In the genomic region with DNA sequence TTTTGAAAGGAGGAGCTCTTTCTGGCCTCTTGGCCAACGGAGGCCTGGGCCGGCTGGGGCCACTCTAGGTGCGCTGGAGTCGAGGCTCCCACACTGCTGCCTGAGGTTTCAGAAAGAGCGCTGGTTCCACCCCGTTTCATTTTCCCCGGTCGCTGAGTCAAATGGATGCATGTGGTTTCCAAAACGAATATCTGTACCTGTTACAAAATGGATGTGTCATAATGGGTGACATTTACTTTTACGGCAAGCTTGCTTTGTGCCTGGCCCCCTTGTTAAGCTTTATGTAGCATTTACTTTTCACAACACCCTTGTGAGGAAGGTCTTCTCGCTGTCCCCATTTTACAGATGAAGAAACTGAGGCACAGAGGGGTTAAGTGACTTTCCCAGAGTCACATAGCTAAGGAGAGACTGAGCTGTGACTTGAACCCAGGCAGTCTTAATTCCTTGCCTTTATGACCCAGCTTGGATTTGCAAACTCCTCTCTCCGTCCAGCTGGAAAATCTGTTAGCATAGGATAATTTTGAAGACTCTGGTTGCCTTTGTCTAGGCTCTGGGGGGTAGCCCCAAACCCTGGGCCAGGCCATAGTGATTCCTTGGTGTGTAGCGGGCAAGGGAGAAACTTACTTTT, we compare ENCODE assay signal across 8 cellular contexts. TPM values are rescaled to one million over a fixed set of nuclear protein-coding genes. Genes with fewer than 3 reads are reported as not detected.
DNase-seq lines count a peak whose midpoint lies in the region; ATAC-seq, FAIRE-seq and TF ChIP-seq lines count a peak whose summit lies in the region.

No MANE protein-coding gene starts in this region.

- no TSS peak for BruUV-seq in OCI-LY7 (replicated peaks; lab: Mats Ljungman, UMichigan)
- TSS peak; percentile 49 for BruUV-seq in GM12878 (replicated peaks; lab: Mats Ljungman, UMichigan)

- H3K9ac ChIP-seq in GM12878 (ENCODE audit: control insufficient read depth, insufficient read depth, low read length): peak overlapping the region; percentile 67

- peak; percentile 77 for DNase-seq in GM13976 (ENCODE audit: low spot score)
- no peak for DNase-seq in OCI-LY7 (ENCODE audit: low spot score)
- DNase-seq in GM12878 (ENCODE audit: low read depth, low spot score): peak; percentile 87
- DNase-seq in stimulated activated CD8-positive, alpha-beta memory T cell treated with anti-CD3 and anti-CD28 coated beads, Interleukin-15, amount 100 ng/mL, for 48 hours (ENCODE audit: low read depth in 2 of 2): peak; percentile 77 to 78
- no peak for DNase-seq in adrenal gland
- DNase-seq in head of caudate nucleus: no peak
- no peak for DNase-seq in NCI-H524 (lab: John Stamatoyannopoulos, UW)

- SMC1A ChIA-PET in GM12878 (lab: Charles Lee; ENCODE audit: uncharacterized antibody, unreplicated experiment): interaction anchor here (0.8 to 13.6 kb wide), 18 partner anchors 6 to 248 kb away, joined by 3 to 228 read pairs (median 4); a partner anchor contains a TSS

- WGBS in GM12878 (ENCODE audit: insufficient coverage, insufficient replicate concordance, low lambda C conversion rate, missing lambda C conversion rate): 11% methylated on average over 13 of the region's 13 CpGs
- 55 to 72% (median 67%) methylated on average over 13 of the region's 13 CpGs for WGBS in adrenal gland, 4 donors

- H3K9me2 ChIP-seq in OCI-LY7 (ENCODE audit: insufficient read depth, low read length): no peaks in the 10 kb centered on the region

- in situ Hi-C loops in GM13976 (cut with MboI; ENCODE audit: low sequenced_read_pairs, unreplicated experiment) (loop anchor here (10.0 to 25.0 kb wide), 4 partner anchors 48 to 595 kb away; a partner anchor contains a TSS), GM12878 (cut with MboI) (loop anchor here (10.0 to 25.0 kb wide), 2 partner anchors 588 to 1270 kb away; a partner anchor contains a TSS)

- H3K27me3 ChIP-seq in GM12878 (replicated peaks in 1 of 2; ENCODE audit: control insufficient read depth in 2 of 2, insufficient read depth in 2 of 2, low read length in 1 of 2): no peaks in the 10 kb centered on the region
- H3K27me3 ChIP-seq in adrenal gland: no peaks in the 10 kb centered on the region

- no peak overlapping the region for H3K4me3 ChIP-seq in OCI-LY7 (ENCODE audit: low read depth, low read length, poor library complexity, severe bottlenecking)
- H3K4me3 ChIP-seq in GM12878: peak overlapping the region; percentile 54
- no peak overlapping the region for H3K4me3 ChIP-seq in adrenal gland

- H3K9me3 ChIP-seq in OCI-LY7 (ENCODE audit: low read length): no peaks in the 10 kb centered on the region
- H3K9me3 ChIP-seq in GM12878 (replicated peaks; ENCODE audit: control insufficient read depth, insufficient read depth, low read length): no peaks in the 10 kb centered on the region
- H3K9me3 ChIP-seq in adrenal gland (replicated peaks in 1 of 3): no peaks in the 10 kb centered on the region

- intact Hi-C loops in OCI-LY7 (cut with micrococcal nuclease; ENCODE audit: unreplicated experiment) (no loop called here), GM12878 (cut with micrococcal nuclease; ENCODE audit: unreplicated experiment) (loop anchor here (1.0 kb wide), 1 partner anchor 77 kb away; no protein-coding TSS in a partner anchor), adrenal gland (cut with DNase I) (no loop called here), head of caudate nucleus (cut with DNase I) (no loop called here)

- H4K20me1 ChIP-seq in OCI-LY7 (ENCODE audit: insufficient read depth, low read length) (no peaks in the 10 kb centered on the region), GM12878 (ENCODE audit: control insufficient read depth, insufficient read depth) (no peaks in the 10 kb centered on the region)

- RAD21 ChIA-PET in GM12878 (lab: Charles Lee; ENCODE audit: unreplicated experiment): interaction anchor here (0.7 to 12.5 kb wide), 21 partner anchors 8 to 248 kb away, joined by 3 to 229 read pairs (median 5); a partner anchor contains a TSS

- no peak; the same call in 1 of the 2 replicates for TF ChIP-seq RAD21 in GM12878 (IDR thresholded peaks at IDR 0.05; ENCODE audit: insufficient read depth, low read depth, low read length)

- H2AFZ ChIP-seq in OCI-LY7 (ENCODE audit: low read length): peak overlapping the region; percentile 27; the same call in 1 of the 2 replicates
- no peak overlapping the region; the same call in none of the 2 replicates for H2AFZ ChIP-seq in GM12878 (ENCODE audit: control insufficient read depth, low read depth, low read length)

- H3K4me1 ChIP-seq in OCI-LY7 (ENCODE audit: insufficient read depth, low read length, poor library complexity, severe bottlenecking): peaks cover 15% of the 10 kb centered on the region
- peaks cover 67% of the 10 kb centered on the region for H3K4me1 ChIP-seq in GM12878 (ENCODE audit: control insufficient read depth, insufficient read depth, low read length)
- H3K4me1 ChIP-seq in adrenal gland (replicated peaks in 1 of 2): peaks cover 7 to 33% of the 10 kb centered on the region in 2 donors

- no peak for TF ChIP-seq CTCF in GM13976 (IDR thresholded peaks at IDR 0.05; ENCODE audit: borderline replicate concordance, control extremely low read depth, extremely low read depth, insufficient read depth, missing control alignments)
- TF ChIP-seq CTCF in OCI-LY7 (conservative IDR thresholded peaks at IDR 0.05; ENCODE audit: low read length): no peak
- 0 out of 6 replicates have a peak, but pooled peaks of 1 of the 3 experiments have one; percentile 4 for TF ChIP-seq CTCF in GM12878 (IDR thresholded peaks at IDR 0.05 in 2 of 3, conservative IDR thresholded peaks at IDR 0.05 in 1 of 3; ENCODE audit: control insufficient read depth in 2 of 3, extremely low read depth in 1 of 3, insufficient read depth in 1 of 3, low read depth in 3 of 3, low read length in 3 of 3)
- no peak for TF ChIP-seq CTCF in adrenal gland (IDR thresholded peaks at IDR 0.05)

- H3K36me3 ChIP-seq in OCI-LY7 (ENCODE audit: insufficient read depth, low read length) (no peaks in the 10 kb centered on the region), GM12878 (ENCODE audit: control insufficient read depth in 2 of 2, insufficient read depth in 2 of 2, low read length in 1 of 2) (no peaks in the 10 kb centered on the region), adrenal gland (replicated peaks in 1 of 2) (no peaks in the 10 kb centered on the region)

- FAIRE-seq in GM12878 (lab: Jason Lieb, UNC): peak; percentile 87

- H3K79me2 ChIP-seq in OCI-LY7 (ENCODE audit: insufficient read depth, low read depth, low read length): no peaks in the 10 kb centered on the region
- H3K79me2 ChIP-seq in GM12878 (ENCODE audit: control insufficient read depth, insufficient read depth, low read length): peaks cover 86% of the 10 kb centered on the region

- CTCF ChIA-PET in OCI-LY7 (lab: Charles Lee; ENCODE audit: unreplicated experiment) (interaction anchor here (0.7 kb wide), 1 partner anchor 588 kb away, joined by 3 read pairs; no protein-coding TSS in a partner anchor), GM12878 (lab: Yijun Ruan, JAX) (interaction anchor here (0.8 to 5.3 kb wide), 14 partner anchors 8 to 134 kb away, joined by 3 to 44 read pairs (median 6); no protein-coding TSS in a partner anchor)

- ATAC-seq in GM21825 (IDR thresholded peaks at IDR 0.05; ENCODE audit: unreplicated experiment) (peak; percentile 63), GM12878 (peak; percentile 79)

- TF ChIP-seq POLR2A in GM12878 (IDR thresholded peaks at IDR 0.05; ENCODE audit: low read depth, low read length) (peak; percentile 47; the same call in 1 of the 2 replicates), adrenal gland (IDR thresholded peaks at IDR 0.05) (no peak)

- POLR2A ChIA-PET in OCI-LY7 (lab: Charles Lee): interaction anchor here (0.6 kb wide), 1 partner anchor 9 kb away, joined by 5 read pairs; no protein-coding TSS in a partner anchor
- POLR2A ChIA-PET in GM12878 (lab: Charles Lee): interaction anchor here (0.7 to 13.1 kb wide), 8 partner anchors 4 to 190 kb away, joined by 3 to 143 read pairs (median 5); a partner anchor contains a TSS

- no peak overlapping the region for H3K27ac ChIP-seq in OCI-LY7 (ENCODE audit: low read depth, low read length, poor library complexity, severe bottlenecking)
- H3K27ac ChIP-seq in GM12878 (ENCODE audit: control insufficient read depth, insufficient read depth): peak overlapping the region; percentile 92
- peak overlapping the region in 1 of 5 donors; percentile 70 for H3K27ac ChIP-seq in adrenal gland

- peak overlapping the region; percentile 12; the same call in 1 of the 2 replicates for H3K4me2 ChIP-seq in OCI-LY7 (ENCODE audit: low read length)
- peak overlapping the region; percentile 81 for H3K4me2 ChIP-seq in GM12878 (ENCODE audit: control insufficient read depth, insufficient read depth)

- TF ChIP-seq EP300 in GM12878 (IDR thresholded peaks at IDR 0.05; ENCODE audit: borderline replicate concordance in 1 of 2, control insufficient read depth in 1 of 2, low read depth in 2 of 2, low read length in 2 of 2): peak; percentile 26 to 90; a peak in 3 of 4 replicates

TF ChIP-seq in GM12878, 131 proteins besides CTCF, POLR2A, EP300 and RAD21 (continues in another document):
- TF ChIP-seq SMARCA5 (IDR thresholded peaks at IDR 0.05) (peak; percentile 89), ZNF207 (IDR thresholded peaks at IDR 0.05; ENCODE audit: borderline replicate concordance) (0 out of 2 replicates have a peak, but pooled peaks have one; percentile 15)

RNA-seq across cellular contexts. Expression of a gene that starts 10.6 kb away (rescaled TPM):
- 2.0 and 2.2 TPM in 2 replicates for total RNA-seq in OCI-LY7 (2014; rRNA removed; shearing (Covaris generic))
- total RNA-seq in OCI-LY7 (2022) (4.1 and 4.8 TPM in 2 replicates), GM12878 (2014; rRNA removed) (21.4 and 26.1 TPM in 2 replicates), GM12878 (2014; rRNA removed; fragmentation: Illumina TruSeq; extraction: Trizol) (19.7 and 20.1 TPM in 2 replicates), GM12878 (2021) (60.7 and 64.9 TPM in 2 replicates), adrenal gland (10 to 100 TPM; 16.0 to 50.4 (median 38.5) TPM)
- total RNA-seq in GM12878 (2013; cell fraction: nucleolus; rRNA removed): 502 and 598 TPM in 2 replicates
- polyA plus RNA-seq in GM12878 (2011; ENCODE audit: low read depth): 9.6 TPM
- polyA plus RNA-seq in GM12878 (2011; rRNA removed) (48.2 and 66.6 TPM in 2 replicates), GM12878 (2014; fragmentation: Illumina TruSeq; extraction: Trizol) (29.2 and 44.1 TPM in 2 replicates), GM12878 (2014; fragmentation: Nextera tagmentation; extraction: Ambion mirVana) (1 to 10 TPM in 1 of 2 experiments, under 1 TPM in 1; 0.97 to 1.7 TPM), GM12878 (2014; rRNA removed) (44.7 and 47.2 TPM in 2 replicates), GM12878 (2016; fragmentation: Nextera tagmentation; extraction: Ambion mirVana) (10 to 100 TPM; 17.5 to 18.3 TPM), adrenal gland (10 to 100 TPM; 38.0 to 45.0 (median 39.1) TPM)
- polyA plus RNA-seq in GM12878 (2011; cell fraction: cytosol; rRNA removed): 61.2 and 63.3 TPM in 2 replicates
- polyA plus RNA-seq in GM12878 (2011; cell fraction: nucleus; rRNA removed): 337 and 354 TPM in 2 replicates
- polyA plus RNA-seq in GM12878 (2012): 14.1 and 24.0 TPM in 2 replicates
- polyA minus RNA-seq in GM12878 (2011; rRNA and poly(A)+ RNA removed): 99.3 and 144 TPM in 2 replicates
- polyA minus RNA-seq in GM12878 (2011; cell fraction: cytosol; rRNA and poly(A)+ RNA removed): 35.6 and 42.5 TPM in 2 replicates
- 107 and 177 TPM in 2 replicates for polyA minus RNA-seq in GM12878 (2011; cell fraction: nucleus; rRNA and poly(A)+ RNA removed)

Comparison
In these comparisons a context has a peak if more than half of its experiments do, and no peak if none do; other contexts are left out.
1. DNase-seq: peak in GM13976 (single experiment), GM12878 (single experiment) and stimulated activated CD8-positive, alpha-beta memory T cell treated with anti-CD3 and anti-CD28 coated beads, Interleukin-15, amount 100 ng/mL, for 48 hours (2 of 2); none in OCI-LY7 (single experiment), adrenal gland (0 of 7), head of caudate nucleus (0 of 42) and NCI-H524 (0 of 2).